8 cellular contexts compared by ENCODE assay signal in the genomic region with DNA sequence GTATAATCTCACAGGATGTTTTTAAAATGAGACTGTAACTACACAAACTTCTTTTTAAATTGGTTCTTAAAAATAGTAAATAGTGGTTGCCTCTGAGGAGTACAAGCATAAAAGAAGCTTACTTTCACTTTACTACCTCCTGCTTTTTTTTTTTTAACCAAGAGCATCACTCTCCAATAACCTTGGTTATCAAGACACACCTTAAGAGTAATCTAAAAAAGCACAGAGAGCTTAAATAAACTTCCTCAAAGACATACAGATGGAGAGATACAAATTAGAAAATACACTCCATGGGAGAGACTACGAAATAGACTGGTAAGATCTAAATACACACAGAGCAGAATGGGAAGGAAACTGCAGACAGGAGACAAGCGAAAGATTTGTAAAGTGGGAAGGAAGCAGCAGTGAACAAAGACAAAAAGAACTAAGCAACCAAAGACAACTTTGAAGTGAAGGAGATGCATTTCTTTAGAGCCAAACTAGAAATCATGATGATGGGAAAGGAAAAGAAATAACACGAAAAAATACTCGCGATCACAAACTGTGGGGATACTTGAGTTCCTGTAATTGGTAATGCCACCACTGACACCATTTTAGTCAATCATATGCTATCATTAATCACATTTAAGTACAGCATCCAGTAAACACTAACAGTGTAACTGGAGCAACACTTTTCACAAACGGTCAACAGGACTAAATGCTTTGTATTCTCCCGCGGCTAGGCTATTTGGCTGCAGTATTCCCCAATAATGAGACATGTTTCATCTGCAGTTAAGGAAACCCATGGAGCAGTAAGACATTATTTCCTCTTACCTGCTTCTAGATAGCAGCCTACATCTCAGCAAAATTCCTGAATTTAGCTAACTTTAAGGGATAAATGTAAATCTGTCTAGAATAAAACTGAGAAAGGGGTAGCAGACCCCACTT. TPM values are rescaled to one million over a fixed set of nuclear protein-coding genes. Genes with fewer than 3 reads are reported as not detected.
DNase-seq lines count a peak whose midpoint lies in the region; ATAC-seq and TF ChIP-seq lines count a peak whose summit lies in the region.

No MANE protein-coding gene starts in this region.

- peaks cover 41% of the 10 kb centered on the region for H3K4me1 Mint-ChIP-seq in type B pancreatic cell (ENCODE audit: unreplicated experiment)

- H3K79me2 ChIP-seq in DND-41 (ENCODE audit: insufficient read depth, low read length) = peaks cover 100% of the 10 kb centered on the region

- H4K20me1 ChIP-seq in DND-41 (ENCODE audit: insufficient read depth, low read length) = peaks cover 87% of the 10 kb centered on the region

- peaks cover 4% of the 10 kb centered on the region for H3K9me3 Mint-ChIP-seq in type B pancreatic cell

- peak; percentile 79 for ATAC-seq in DND-41 (ENCODE audit: insufficient read depth, low read depth)
- peak; percentile 48 for ATAC-seq in left lobe of liver
- no peak for ATAC-seq in GM21786 (IDR thresholded peaks at IDR 0.05; ENCODE audit: unreplicated experiment)

- H3K27ac ChIP-seq in DND-41 (ENCODE audit: low read length) (peak overlapping the region; percentile 45; the same call in 1 of the 2 replicates), HUES48 (ENCODE audit: low read depth, low read length) (peak overlapping the region; percentile 34), ascending aorta (no peak overlapping the region)

- TF ChIP-seq CTCF in DND-41 (IDR thresholded peaks at IDR 0.05; ENCODE audit: borderline replicate concordance, extremely low read depth, low read length, poor library complexity, severe bottlenecking) = no peak
- no peak for TF ChIP-seq CTCF in ascending aorta (IDR thresholded peaks at IDR 0.05)
- no peak for TF ChIP-seq CTCF in type B pancreatic cell (conservative IDR thresholded peaks at IDR 0.05)

- DNase-seq in DND-41 = no peak
- DNase-seq in ascending aorta (ENCODE audit: low spot score in 2 of 2) = no peak
- no peak for DNase-seq in left lobe of liver (ENCODE audit: low spot score)
- DNase-seq in type B pancreatic cell (ENCODE audit: extremely low spot score, unreplicated experiment) = no peak
- DNase-seq in cortex of kidney (lab: John Stamatoyannopoulos, UW) = no peak
- DNase-seq in foreskin melanocyte = no peak

- intact Hi-C loops in ascending aorta (cut with DNase I) = no loop called here

- H3K9me3 ChIP-seq in DND-41 (ENCODE audit: insufficient read depth, low read length, severe bottlenecking) (no peaks in the 10 kb centered on the region), HUES48 (ENCODE audit: control insufficient read depth, insufficient read depth, low read length) (no peaks in the 10 kb centered on the region), ascending aorta (no peaks in the 10 kb centered on the region)

- no peaks in the 10 kb centered on the region for H3K27me3 ChIP-seq in DND-41 (ENCODE audit: insufficient read depth, low read length, poor library complexity)
- H3K27me3 ChIP-seq in HUES48 (ENCODE audit: control insufficient read depth, insufficient read depth, low read length) = no peaks in the 10 kb centered on the region
- no peaks in the 10 kb centered on the region for H3K27me3 ChIP-seq in ascending aorta

- peak overlapping the region; percentile 79 for H3K27ac Mint-ChIP-seq in type B pancreatic cell

- peak overlapping the region; percentile 71 for H3K4me3 Mint-ChIP-seq in type B pancreatic cell

- peak overlapping the region; percentile 64 for H3K4me2 ChIP-seq in DND-41 (ENCODE audit: insufficient read depth, low read length)

- no peak overlapping the region for H2AFZ ChIP-seq in DND-41 (ENCODE audit: low read depth, low read length)

- H3K9ac ChIP-seq in DND-41 (ENCODE audit: low read depth, low read length) (peak overlapping the region; percentile 28), HUES48 (ENCODE audit: low read depth, low read length) (no peak overlapping the region)

- no peaks in the 10 kb centered on the region for H3K27me3 Mint-ChIP-seq in type B pancreatic cell

- H3K36me3 Mint-ChIP-seq in type B pancreatic cell = peaks cover 26% of the 10 kb centered on the region

- H3K4me3 ChIP-seq in DND-41 (ENCODE audit: low read depth in 1 of 2, low read length in 2 of 2) (peak overlapping the region in 1 of 2 experiments; percentile 40; a peak in 2 of 4 replicates), HUES48 (ENCODE audit: low read depth, low read length) (peak overlapping the region; percentile 31), ascending aorta (peak overlapping the region; percentile 28 to 35)

- H3K36me3 ChIP-seq in DND-41 (ENCODE audit: insufficient read depth, low read length) = no peaks in the 10 kb centered on the region; the same call in 1 of the 2 replicates
- H3K36me3 ChIP-seq in HUES48 (ENCODE audit: control insufficient read depth, insufficient read depth, low read length) = peaks cover 11% of the 10 kb centered on the region; the same call in 1 of the 2 replicates
- no peaks in the 10 kb centered on the region for H3K36me3 ChIP-seq in ascending aorta

- H3K4me1 ChIP-seq in DND-41 (ENCODE audit: insufficient read depth, low read length) = peaks cover 62% of the 10 kb centered on the region
- peaks cover 83% of the 10 kb centered on the region for H3K4me1 ChIP-seq in HUES48 (ENCODE audit: control insufficient read depth, insufficient read depth, low read length)
- H3K4me1 ChIP-seq in ascending aorta = no peaks in the 10 kb centered on the region

RNA-seq across cellular contexts. Expression of a gene that starts 8.2 kb away (rescaled TPM):
- 10.9 TPM for total RNA-seq in ascending aorta
- total RNA-seq in left lobe of liver = 3.5 TPM
- 154 and 285 TPM in 2 replicates for total RNA-seq in type B pancreatic cell (ENCODE audit: low replicate concordance)

Comparison
In these comparisons a context has a peak if more than half of its experiments do, and no peak if none do; other contexts are left out.
1. H3K27ac ChIP-seq: peak in DND-41 (single experiment) and HUES48 (single experiment); none in ascending aorta (0 of 2).
2. RNA of a gene that starts 8.2 kb away (total RNA-seq): 154 to 285 TPM in type B pancreatic cell; 10.9 TPM in ascending aorta (single experiment) and 3.5 TPM in left lobe of liver (single experiment); every median in the first group is over 10 times any median in the second.